ENCODE assay signal across 22 cellular contexts in genomic region chr18:50620319-50620718, GRCh38.
"Had no signal": no experiment of that assay in that cellular context is flagged by ENCODE, and none has a peak within 500 bp of the region (broad histone marks: within the 10 kb centered on the region; RNA-seq: fewer than 3 reads in every experiment).

No MANE protein-coding gene starts in this region.

- DNase-seq: activated CD4-positive, alpha-beta memory T cell treated with anti-CD3 and anti-CD28 coated beads, Interleukin-2, amount 10 ng/mL, durations not matched to agents 7 days and 5 days; activated CD4-positive, alpha-beta T cell treated with anti-CD3 and anti-CD28 coated beads for 48 hours; activated CD4-positive, CD25-positive, alpha-beta regulatory T cell; activated naive CD4-positive, alpha-beta T cell; activated naive CD8-positive, alpha-beta T cell treated with anti-CD3 and anti-CD28 coated beads, Interleukin-2, amount 10 ng/mL, durations not matched to agents 7 days and 5 days; activated T-cell treated with anti-CD3 and anti-CD28 coated beads, Interleukin-2, amount 50 U/mL, for 1 hour; brain microvascular endothelial cell; effector CD4-positive, alpha-beta T cell; heart right ventricle; left ventricle myocardium superior; mucosa of descending colon; naive thymus-derived CD8-positive, alpha-beta T cell; pancreas; stimulated activated CD8-positive, alpha-beta memory T cell treated with anti-CD3 and anti-CD28 coated beads, Interleukin-4, amount 100 ng/mL, for 48 hours; stimulated activated naive CD4-positive, alpha-beta T cell; T-helper 1 cell; T-helper 9 cell had no signal

- H3K4me3 Mint-ChIP-seq: activated CD4-positive, alpha-beta memory T cell treated with anti-CD3 and anti-CD28 coated beads, Interleukin-2, amount 10 ng/mL, durations not matched to agents 7 days and 5 days; activated naive CD8-positive, alpha-beta T cell treated with anti-CD3 and anti-CD28 coated beads, Interleukin-2, amount 10 ng/mL, durations not matched to agents 7 days and 5 days; activated T-helper 17 cell treated with anti-CD3 and anti-CD28 coated beads, Interleukin-2, amount 50 U/mL, for 72 hours; central memory CD8-positive, alpha-beta T cell; memory B cell; naive thymus-derived CD8-positive, alpha-beta T cell had no signal

- H3K27ac ChIP-seq: brain microvascular endothelial cell, pancreas, tibial nerve, vagina had no signal

- H3K27me3 ChIP-seq: brain microvascular endothelial cell, heart right ventricle, pancreas, tibial nerve, vagina had no signal

- ATAC-seq: activated T-helper 17 cell treated with anti-CD3 and anti-CD28 coated beads, Interleukin-2, amount 50 U/mL, for 72 hours; mucosa of descending colon; naive thymus-derived CD8-positive, alpha-beta T cell; pancreas had no signal

- H3K4me1 Mint-ChIP-seq: activated CD4-positive, alpha-beta memory T cell treated with anti-CD3 and anti-CD28 coated beads, Interleukin-2, amount 10 ng/mL, durations not matched to agents 7 days and 5 days; activated naive CD8-positive, alpha-beta T cell treated with anti-CD3 and anti-CD28 coated beads, Interleukin-2, amount 10 ng/mL, durations not matched to agents 7 days and 5 days; activated T-helper 17 cell treated with anti-CD3 and anti-CD28 coated beads, Interleukin-2, amount 50 U/mL, for 72 hours; central memory CD8-positive, alpha-beta T cell; memory B cell; naive thymus-derived CD8-positive, alpha-beta T cell had no signal

- H3K36me3 Mint-ChIP-seq: activated naive CD8-positive, alpha-beta T cell treated with anti-CD3 and anti-CD28 coated beads, Interleukin-2, amount 10 ng/mL, durations not matched to agents 7 days and 5 days; memory B cell; naive thymus-derived CD8-positive, alpha-beta T cell had no signal

- H3K4me3 ChIP-seq: heart right ventricle, mucosa of descending colon, pancreas, tibial nerve, vagina had no signal

- H3K27ac Mint-ChIP-seq: activated CD4-positive, alpha-beta memory T cell treated with anti-CD3 and anti-CD28 coated beads, Interleukin-2, amount 10 ng/mL, durations not matched to agents 7 days and 5 days; activated naive CD8-positive, alpha-beta T cell treated with anti-CD3 and anti-CD28 coated beads, Interleukin-2, amount 10 ng/mL, durations not matched to agents 7 days and 5 days; activated T-helper 17 cell treated with anti-CD3 and anti-CD28 coated beads, Interleukin-2, amount 50 U/mL, for 72 hours; memory B cell; naive thymus-derived CD8-positive, alpha-beta T cell had no signal

- H3K4me1 ChIP-seq: pancreas, vagina had no signal

- H3K36me3 ChIP-seq: brain microvascular endothelial cell, heart right ventricle, pancreas, tibial nerve, vagina had no signal

- H3K9me3 ChIP-seq: heart right ventricle, mucosa of descending colon, pancreas, tibial nerve, vagina had no signal

- H3K9me3 Mint-ChIP-seq: activated CD4-positive, alpha-beta memory T cell treated with anti-CD3 and anti-CD28 coated beads, Interleukin-2, amount 10 ng/mL, durations not matched to agents 7 days and 5 days; activated naive CD8-positive, alpha-beta T cell treated with anti-CD3 and anti-CD28 coated beads, Interleukin-2, amount 10 ng/mL, durations not matched to agents 7 days and 5 days; activated T-helper 17 cell treated with anti-CD3 and anti-CD28 coated beads, Interleukin-2, amount 50 U/mL, for 72 hours; central memory CD8-positive, alpha-beta T cell; memory B cell; naive thymus-derived CD8-positive, alpha-beta T cell had no signal
